In the genomic region with DNA sequence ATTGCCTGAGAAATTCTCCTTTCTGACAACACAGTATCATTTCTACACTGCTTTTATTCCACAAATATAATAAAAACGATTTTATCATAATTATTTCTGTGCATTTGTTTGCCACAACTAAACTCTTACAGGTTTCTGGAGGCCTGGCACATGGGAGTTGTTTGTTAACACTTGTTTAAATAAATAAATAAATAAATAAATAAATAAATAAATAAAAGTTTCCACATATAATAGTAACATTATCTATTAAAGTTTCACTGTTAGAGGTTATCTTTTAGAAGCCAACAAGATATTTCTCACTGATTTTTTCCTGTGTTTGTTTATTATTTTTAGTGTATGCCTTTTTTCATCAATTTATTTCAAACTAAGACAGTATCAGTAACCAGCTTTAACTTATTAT, we compare ENCODE assay signal across 12 cellular contexts.
"Had no signal": no experiment of that assay in that cellular context is flagged by ENCODE, and none has a peak within 500 bp of the region (broad histone marks: within the 10 kb centered on the region; RNA-seq: fewer than 3 reads in every experiment).

No MANE protein-coding gene starts in this region.

- H3K27ac ChIP-seq: GM23248, HL-60, KMS-11 had no signal

- ATAC-seq: HepG2 had no signal

- H3K9me3 Mint-ChIP-seq: H9, HFFc6 had no signal

- FAIRE-seq: H1, H54, HepG2 had no signal

- H3K27me3 Mint-ChIP-seq: IgD-negative memory B cell had no signal

- H3K4me3 Mint-ChIP-seq: H9, HFFc6, IgD-negative memory B cell had no signal

- H3K4me3 ChIP-seq: GM23248 had no signal

- H3K27ac Mint-ChIP-seq: H9, HFFc6, IgD-negative memory B cell had no signal

- H3K4me1 Mint-ChIP-seq: H9, IgD-negative memory B cell had no signal

- H3K4me2 ChIP-seq: KMS-11 had no signal

- DNase-seq: GM23248, H9, HCEC 1CT, HFFc6, Karpas-422, KBM-7 had no signal
